ENCODE assay signal across 8 cellular contexts in the genomic region with DNA sequence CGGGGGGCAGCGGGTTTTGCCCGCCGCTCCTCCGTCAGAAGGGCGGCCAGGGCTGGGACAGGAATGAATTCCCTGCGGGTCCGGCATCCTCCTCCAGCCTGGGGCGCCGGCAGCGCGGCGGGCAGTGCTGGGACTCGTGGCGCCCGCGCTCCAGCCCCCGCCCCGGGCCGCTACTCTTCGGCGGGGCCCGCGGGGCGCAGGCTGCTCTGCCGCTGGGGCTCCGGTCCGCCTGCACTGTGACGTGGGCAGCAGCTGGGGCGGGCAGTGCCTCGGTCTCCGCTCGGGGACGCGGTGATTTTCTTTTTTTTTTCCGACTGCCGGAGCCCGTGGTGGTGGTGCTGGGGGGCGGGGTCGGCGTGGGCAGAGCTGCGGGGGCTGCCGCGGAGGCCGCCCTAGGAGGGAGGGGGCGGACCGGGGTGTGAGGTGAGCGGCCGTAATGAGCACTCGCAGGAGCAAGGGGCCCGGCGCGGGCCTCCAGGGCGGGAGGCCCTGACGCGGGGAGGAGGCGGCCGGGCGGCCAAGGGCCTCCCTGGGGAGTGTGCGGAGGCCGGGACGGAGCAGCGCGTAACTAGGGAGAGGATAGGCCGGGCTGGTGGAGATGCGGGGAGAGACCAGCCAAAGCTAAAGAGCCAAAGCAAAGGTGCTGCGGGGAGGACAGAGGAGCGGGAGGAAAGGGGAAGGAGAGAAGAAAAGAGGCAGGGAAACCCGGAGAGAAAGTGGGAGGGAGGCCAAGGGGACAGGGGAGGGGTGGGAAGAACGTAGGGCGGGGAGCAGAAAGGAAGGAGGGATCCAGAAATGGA.
DNase-seq lines count a peak whose midpoint lies in the region; ATAC-seq and TF ChIP-seq lines count a peak whose summit lies in the region.

No MANE protein-coding gene starts in this region.

- under 1% methylated on average over 64 of the region's 71 CpGs for WGBS in mesenchymal stem cell

- peak overlapping the region; percentile 83 for H3K4me2 ChIP-seq in mesenchymal stem cell (ENCODE audit: low read length, poor library complexity, severe bottlenecking)

- H3K27me3 ChIP-seq in H7 (ENCODE audit: control insufficient read depth, insufficient read depth, low read length) (peaks cover 14% of the 10 kb centered on the region), mesenchymal stem cell (ENCODE audit: control insufficient read depth in 1 of 2, insufficient read depth in 1 of 2, low read length in 2 of 2) (no peaks in the 10 kb centered on the region)

- H3K36me3 ChIP-seq in H7 (replicated peaks; ENCODE audit: control insufficient read depth, insufficient read depth, low read length) (no peaks in the 10 kb centered on the region), mesenchymal stem cell (ENCODE audit: control insufficient read depth in 1 of 2, insufficient read depth in 2 of 2, low read depth in 1 of 2, low read length in 2 of 2) (no peaks in the 10 kb centered on the region)

- H2BK15ac ChIP-seq in mesenchymal stem cell (ENCODE audit: low read depth, poor library complexity, severe bottlenecking): peak overlapping the region; percentile 80

- no peak for ATAC-seq in HG03520 (IDR thresholded peaks at IDR 0.05; ENCODE audit: unreplicated experiment)

- H3K9me3 ChIP-seq in mesenchymal stem cell (ENCODE audit: control insufficient read depth, low read length): no peaks in the 10 kb centered on the region

- H3K9ac ChIP-seq in mesenchymal stem cell (ENCODE audit: low read length): peak overlapping the region; percentile 93

- peak overlapping the region; percentile 33 for H2BK5ac ChIP-seq in mesenchymal stem cell (ENCODE audit: low read depth, low read length, poor library complexity, severe bottlenecking)

- H3K4me1 ChIP-seq in mesenchymal stem cell (ENCODE audit: control insufficient read depth, insufficient read depth, low read depth, low read length): peaks cover 11% of the 10 kb centered on the region

- H3K4ac ChIP-seq in mesenchymal stem cell (ENCODE audit: low read depth in 1 of 2, low read length in 2 of 2): peak overlapping the region; percentile 80 to 96

- TF ChIP-seq CTCF in AG09319 (IDR thresholded peaks at IDR 0.05; ENCODE audit: low read depth, low read length): no peak

- peak overlapping the region in 1 of 2 experiments; percentile 82 for H3K14ac ChIP-seq in mesenchymal stem cell (ENCODE audit: low read length in 2 of 2)

- H4K91ac ChIP-seq in mesenchymal stem cell (ENCODE audit: low read length): peak overlapping the region; percentile 90

- DNase-seq in AG09319 (ENCODE audit: extremely low read depth, low read depth) (peak; percentile 45), H7 (peak; percentile 87), NCI-H510A (lab: John Stamatoyannopoulos, UW) (peak; percentile 50), activated T-cell treated with anti-CD3 and anti-CD28 coated beads for 24 hours (ENCODE audit: low read depth) (peak; percentile 5), epidermal melanocyte (ENCODE audit: insufficient read length, low spot score) (peak; percentile 59), mesenchymal stem cell (peak; percentile 86)
- DNase-seq in stimulated activated CD8-positive, alpha-beta memory T cell treated with anti-CD3 and anti-CD28 coated beads, Interleukin-4, amount 100 ng/mL, for 4 hours (ENCODE audit: low read depth in 2 of 2, low spot score in 1 of 2): peak; percentile 9 to 32

- H2BK12ac ChIP-seq in mesenchymal stem cell (ENCODE audit: low read length in 2 of 2): peak overlapping the region; percentile 59 to 94

- H3K18ac ChIP-seq in mesenchymal stem cell (ENCODE audit: low read depth in 1 of 2, low read length in 2 of 2): peak overlapping the region; percentile 98 to 99

- H2BK120ac ChIP-seq in mesenchymal stem cell (ENCODE audit: low read depth, low read length): peak overlapping the region; percentile 86

- peak overlapping the region; percentile 84 for H2AFZ ChIP-seq in mesenchymal stem cell (ENCODE audit: low read depth, low read length)

- H3K23ac ChIP-seq in mesenchymal stem cell (ENCODE audit: low read length in 2 of 2): peak overlapping the region in 1 of 2 experiments; percentile 99

- peak overlapping the region; percentile 68 for H3K4me3 ChIP-seq in H7 (ENCODE audit: insufficient read depth, low read depth, low read length)
- peak overlapping the region; percentile 68 to 84 for H3K4me3 ChIP-seq in mesenchymal stem cell (ENCODE audit: insufficient read depth in 1 of 2, low read depth in 1 of 2, low read length in 2 of 2)

- peaks cover 3% of the 10 kb centered on the region for H3K79me1 ChIP-seq in mesenchymal stem cell (replicated peaks; ENCODE audit: low read length, poor library complexity, severe bottlenecking)

- no peak overlapping the region for H2AK5ac ChIP-seq in mesenchymal stem cell (ENCODE audit: low read length, severe bottlenecking)

- H4K8ac ChIP-seq in mesenchymal stem cell (ENCODE audit: low read length): peak overlapping the region; percentile 97

- H3K27ac ChIP-seq in mesenchymal stem cell (ENCODE audit: low read length, poor library complexity, severe bottlenecking): peak overlapping the region; percentile 92

Comparison
In these comparisons a context has a peak if more than half of its experiments do, and no peak if none do; other contexts are left out.
1. DNase-seq: peak in every context shown above with its lines; median percentile 87 in H7; 86 in mesenchymal stem cell; 59 in epidermal melanocyte; 50 in NCI-H510A; 45 in AG09319; 20 in stimulated activated CD8-positive, alpha-beta memory T cell treated with anti-CD3 and anti-CD28 coated beads, Interleukin-4, amount 100 ng/mL, for 4 hours; 5 in activated T-cell treated with anti-CD3 and anti-CD28 coated beads for 24 hours.